In the genomic region with DNA sequence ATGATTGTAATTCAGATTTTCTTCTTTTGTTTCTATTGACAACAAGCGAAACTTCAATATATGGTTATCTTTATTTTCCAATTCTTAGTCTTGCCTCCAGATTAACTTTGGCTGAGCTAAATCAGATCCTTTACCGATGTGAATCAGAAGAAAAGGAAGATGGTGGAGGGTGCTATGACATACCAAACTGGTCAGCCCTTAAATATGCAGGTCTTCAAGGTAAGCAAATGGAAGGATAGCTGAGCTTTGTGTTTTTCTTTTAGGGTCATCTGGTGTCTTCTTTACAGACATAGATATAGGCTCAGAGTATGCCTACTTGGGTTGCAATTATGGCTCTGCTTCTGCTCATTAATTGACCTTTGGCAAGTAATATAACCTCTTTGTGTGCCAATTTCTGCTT, we compare ENCODE assay signal across 3 cellular contexts.
TF ChIP-seq lines count a peak whose summit lies in the region.

No MANE protein-coding gene starts in this region.

TF ChIP-seq in SK-N-SH, 30 proteins besides CTCF, POLR2A, EP300 and RAD21:
- no peak for TF ChIP-seq SMC3 (IDR thresholded peaks at IDR 0.05; ENCODE audit: low read depth, low read length)
- no peak for TF ChIP-seq FOXJ3 (CRISPR knock-in tag; IDR thresholded peaks at IDR 0.05)
- no peak for TF ChIP-seq RXRA (IDR thresholded peaks at IDR 0.05; ENCODE audit: borderline replicate concordance, low read depth)
- no peak for TF ChIP-seq GABPA (IDR thresholded peaks at IDR 0.05; ENCODE audit: low read depth)
- TF ChIP-seq MXI1 (IDR thresholded peaks at IDR 0.05; ENCODE audit: low read depth, low read length) = no peak
- no peak for TF ChIP-seq FOXM1 (IDR thresholded peaks at IDR 0.05; ENCODE audit: low read depth)
- TF ChIP-seq NFIC (IDR thresholded peaks at IDR 0.05; ENCODE audit: borderline replicate concordance) = no peak
- TF ChIP-seq YY1 (IDR thresholded peaks at IDR 0.05; ENCODE audit: low read depth) = no peak
- TF ChIP-seq, protein P1, sequence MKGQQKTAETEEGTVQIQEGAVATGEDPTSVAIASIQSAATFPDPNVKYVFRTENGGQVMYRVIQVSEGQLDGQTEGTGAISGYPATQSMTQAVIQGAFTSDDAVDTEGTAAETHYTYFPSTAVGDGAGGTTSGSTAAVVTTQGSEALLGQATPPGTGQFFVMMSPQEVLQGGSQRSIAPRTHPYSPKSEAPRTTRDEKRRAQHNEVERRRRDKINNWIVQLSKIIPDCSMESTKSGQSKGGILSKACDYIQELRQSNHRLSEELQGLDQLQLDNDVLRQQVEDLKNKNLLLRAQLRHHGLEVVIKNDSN (IDR thresholded peaks at IDR 0.05; ENCODE audit: borderline replicate concordance, low read depth) = no peak
- TF ChIP-seq, protein P2, sequence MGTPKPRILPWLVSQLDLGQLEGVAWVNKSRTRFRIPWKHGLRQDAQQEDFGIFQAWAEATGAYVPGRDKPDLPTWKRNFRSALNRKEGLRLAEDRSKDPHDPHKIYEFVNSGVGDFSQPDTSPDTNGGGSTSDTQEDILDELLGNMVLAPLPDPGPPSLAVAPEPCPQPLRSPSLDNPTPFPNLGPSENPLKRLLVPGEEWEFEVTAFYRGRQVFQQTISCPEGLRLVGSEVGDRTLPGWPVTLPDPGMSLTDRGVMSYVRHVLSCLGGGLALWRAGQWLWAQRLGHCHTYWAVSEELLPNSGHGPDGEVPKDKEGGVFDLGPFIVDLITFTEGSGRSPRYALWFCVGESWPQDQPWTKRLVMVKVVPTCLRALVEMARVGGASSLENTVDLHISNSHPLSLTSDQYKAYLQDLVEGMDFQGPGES (IDR thresholded peaks at IDR 0.05; ENCODE audit: low read depth, low read length) = no peak
- TF ChIP-seq FOSL2 (IDR thresholded peaks at IDR 0.05; ENCODE audit: borderline replicate concordance, low read depth) = no peak
- no peak for TF ChIP-seq MEF2A (IDR thresholded peaks at IDR 0.05; ENCODE audit: borderline replicate concordance, low read depth)
- TF ChIP-seq TEAD4 (IDR thresholded peaks at IDR 0.05; ENCODE audit: borderline replicate concordance, insufficient read depth) = no peak
- no peak for TF ChIP-seq ELF1 (IDR thresholded peaks at IDR 0.05)
- TF ChIP-seq, protein P3, sequence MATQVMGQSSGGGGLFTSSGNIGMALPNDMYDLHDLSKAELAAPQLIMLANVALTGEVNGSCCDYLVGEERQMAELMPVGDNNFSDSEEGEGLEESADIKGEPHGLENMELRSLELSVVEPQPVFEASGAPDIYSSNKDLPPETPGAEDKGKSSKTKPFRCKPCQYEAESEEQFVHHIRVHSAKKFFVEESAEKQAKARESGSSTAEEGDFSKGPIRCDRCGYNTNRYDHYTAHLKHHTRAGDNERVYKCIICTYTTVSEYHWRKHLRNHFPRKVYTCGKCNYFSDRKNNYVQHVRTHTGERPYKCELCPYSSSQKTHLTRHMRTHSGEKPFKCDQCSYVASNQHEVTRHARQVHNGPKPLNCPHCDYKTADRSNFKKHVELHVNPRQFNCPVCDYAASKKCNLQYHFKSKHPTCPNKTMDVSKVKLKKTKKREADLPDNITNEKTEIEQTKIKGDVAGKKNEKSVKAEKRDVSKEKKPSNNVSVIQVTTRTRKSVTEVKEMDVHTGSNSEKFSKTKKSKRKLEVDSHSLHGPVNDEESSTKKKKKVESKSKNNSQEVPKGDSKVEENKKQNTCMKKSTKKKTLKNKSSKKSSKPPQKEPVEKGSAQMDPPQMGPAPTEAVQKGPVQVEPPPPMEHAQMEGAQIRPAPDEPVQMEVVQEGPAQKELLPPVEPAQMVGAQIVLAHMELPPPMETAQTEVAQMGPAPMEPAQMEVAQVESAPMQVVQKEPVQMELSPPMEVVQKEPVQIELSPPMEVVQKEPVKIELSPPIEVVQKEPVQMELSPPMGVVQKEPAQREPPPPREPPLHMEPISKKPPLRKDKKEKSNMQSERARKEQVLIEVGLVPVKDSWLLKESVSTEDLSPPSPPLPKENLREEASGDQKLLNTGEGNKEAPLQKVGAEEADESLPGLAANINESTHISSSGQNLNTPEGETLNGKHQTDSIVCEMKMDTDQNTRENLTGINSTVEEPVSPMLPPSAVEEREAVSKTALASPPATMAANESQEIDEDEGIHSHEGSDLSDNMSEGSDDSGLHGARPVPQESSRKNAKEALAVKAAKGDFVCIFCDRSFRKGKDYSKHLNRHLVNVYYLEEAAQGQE (IDR thresholded peaks at IDR 0.05; ENCODE audit: low read depth, low read length) = no peak
- no peak for TF ChIP-seq SIN3A (IDR thresholded peaks at IDR 0.05; ENCODE audit: borderline replicate concordance, low read depth, low read length)

TF ChIP-seq in SK-N-SH treated with all-trans-retinoic acid at 6 μM for 48 hours, 23 proteins besides CTCF, POLR2A, EP300 and RAD21:
- no peak for TF ChIP-seq ZNF70 (CRISPR knock-in tag; IDR thresholded peaks at IDR 0.05)
- TF ChIP-seq ZFP30 (CRISPR knock-in tag; IDR thresholded peaks at IDR 0.05) = no peak
- no peak for TF ChIP-seq OSR1 (CRISPR knock-in tag; IDR thresholded peaks at IDR 0.05)
- TF ChIP-seq, protein P4, sequence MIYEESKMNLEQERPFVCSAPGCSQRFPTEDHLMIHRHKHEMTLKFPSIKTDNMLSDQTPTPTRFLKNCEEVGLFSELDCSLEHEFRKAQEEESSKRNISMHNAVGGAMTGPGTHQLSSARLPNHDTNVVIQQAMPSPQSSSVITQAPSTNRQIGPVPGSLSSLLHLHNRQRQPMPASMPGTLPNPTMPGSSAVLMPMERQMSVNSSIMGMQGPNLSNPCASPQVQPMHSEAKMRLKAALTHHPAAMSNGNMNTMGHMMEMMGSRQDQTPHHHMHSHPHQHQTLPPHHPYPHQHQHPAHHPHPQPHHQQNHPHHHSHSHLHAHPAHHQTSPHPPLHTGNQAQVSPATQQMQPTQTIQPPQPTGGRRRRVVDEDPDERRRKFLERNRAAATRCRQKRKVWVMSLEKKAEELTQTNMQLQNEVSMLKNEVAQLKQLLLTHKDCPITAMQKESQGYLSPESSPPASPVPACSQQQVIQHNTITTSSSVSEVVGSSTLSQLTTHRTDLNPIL (CRISPR knock-in tag; IDR thresholded peaks at IDR 0.05; ENCODE audit: low read depth) = no peak
- TF ChIP-seq GLIS3 (CRISPR knock-in tag; IDR thresholded peaks at IDR 0.05) = no peak
- no peak for TF ChIP-seq PPARA (CRISPR knock-in tag; IDR thresholded peaks at IDR 0.05; ENCODE audit: borderline replicate concordance)
- TF ChIP-seq, protein P5, sequence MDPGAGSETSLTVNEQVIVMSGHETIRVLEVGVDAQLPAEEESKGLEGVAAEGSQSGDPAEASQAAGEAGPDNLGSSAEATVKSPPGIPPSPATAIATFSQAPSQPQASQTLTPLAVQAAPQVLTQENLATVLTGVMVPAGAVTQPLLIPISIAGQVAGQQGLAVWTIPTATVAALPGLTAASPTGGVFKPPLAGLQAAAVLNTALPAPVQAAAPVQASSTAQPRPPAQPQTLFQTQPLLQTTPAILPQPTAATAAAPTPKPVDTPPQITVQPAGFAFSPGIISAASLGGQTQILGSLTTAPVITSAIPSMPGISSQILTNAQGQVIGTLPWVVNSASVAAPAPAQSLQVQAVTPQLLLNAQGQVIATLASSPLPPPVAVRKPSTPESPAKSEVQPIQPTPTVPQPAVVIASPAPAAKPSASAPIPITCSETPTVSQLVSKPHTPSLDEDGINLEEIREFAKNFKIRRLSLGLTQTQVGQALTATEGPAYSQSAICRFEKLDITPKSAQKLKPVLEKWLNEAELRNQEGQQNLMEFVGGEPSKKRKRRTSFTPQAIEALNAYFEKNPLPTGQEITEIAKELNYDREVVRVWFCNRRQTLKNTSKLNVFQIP (CRISPR knock-in tag; IDR thresholded peaks at IDR 0.05; ENCODE audit: borderline replicate concordance, low read depth) = no peak
- TF ChIP-seq ESRRG (CRISPR knock-in tag; IDR thresholded peaks at IDR 0.05) = no peak
- TF ChIP-seq, protein P6, sequence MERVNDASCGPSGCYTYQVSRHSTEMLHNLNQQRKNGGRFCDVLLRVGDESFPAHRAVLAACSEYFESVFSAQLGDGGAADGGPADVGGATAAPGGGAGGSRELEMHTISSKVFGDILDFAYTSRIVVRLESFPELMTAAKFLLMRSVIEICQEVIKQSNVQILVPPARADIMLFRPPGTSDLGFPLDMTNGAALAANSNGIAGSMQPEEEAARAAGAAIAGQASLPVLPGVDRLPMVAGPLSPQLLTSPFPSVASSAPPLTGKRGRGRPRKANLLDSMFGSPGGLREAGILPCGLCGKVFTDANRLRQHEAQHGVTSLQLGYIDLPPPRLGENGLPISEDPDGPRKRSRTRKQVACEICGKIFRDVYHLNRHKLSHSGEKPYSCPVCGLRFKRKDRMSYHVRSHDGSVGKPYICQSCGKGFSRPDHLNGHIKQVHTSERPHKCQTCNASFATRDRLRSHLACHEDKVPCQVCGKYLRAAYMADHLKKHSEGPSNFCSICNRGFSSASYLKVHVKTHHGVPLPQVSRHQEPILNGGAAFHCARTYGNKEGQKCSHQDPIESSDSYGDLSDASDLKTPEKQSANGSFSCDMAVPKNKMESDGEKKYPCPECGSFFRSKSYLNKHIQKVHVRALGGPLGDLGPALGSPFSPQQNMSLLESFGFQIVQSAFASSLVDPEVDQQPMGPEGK (CRISPR knock-in tag; IDR thresholded peaks at IDR 0.05; ENCODE audit: borderline replicate concordance) = no peak
- TF ChIP-seq RARB (CRISPR knock-in tag; IDR thresholded peaks at IDR 0.05) = no peak
- TF ChIP-seq ZNF565 (CRISPR knock-in tag; conservative IDR thresholded peaks at IDR 0.05; ENCODE audit: low read depth) = no peak

TF ChIP-seq in K562, 482 proteins besides CTCF, POLR2A, EP300 and RAD21:
- no peak for TF ChIP-seq JUND (IDR thresholded peaks at IDR 0.05; ENCODE audit: borderline replicate concordance, low read depth, low read length)
- TF ChIP-seq JUND (tag; IDR thresholded peaks at IDR 0.05; ENCODE audit: borderline replicate concordance, low read depth, low read length) = no peak
- TF ChIP-seq GTF2F1 (IDR thresholded peaks at IDR 0.05; ENCODE audit: low read depth, low read length) = no peak
- no peak for TF ChIP-seq HDAC3 (IDR thresholded peaks at IDR 0.05; ENCODE audit: borderline replicate concordance, partially characterized antibody)
- TF ChIP-seq, protein P7, sequence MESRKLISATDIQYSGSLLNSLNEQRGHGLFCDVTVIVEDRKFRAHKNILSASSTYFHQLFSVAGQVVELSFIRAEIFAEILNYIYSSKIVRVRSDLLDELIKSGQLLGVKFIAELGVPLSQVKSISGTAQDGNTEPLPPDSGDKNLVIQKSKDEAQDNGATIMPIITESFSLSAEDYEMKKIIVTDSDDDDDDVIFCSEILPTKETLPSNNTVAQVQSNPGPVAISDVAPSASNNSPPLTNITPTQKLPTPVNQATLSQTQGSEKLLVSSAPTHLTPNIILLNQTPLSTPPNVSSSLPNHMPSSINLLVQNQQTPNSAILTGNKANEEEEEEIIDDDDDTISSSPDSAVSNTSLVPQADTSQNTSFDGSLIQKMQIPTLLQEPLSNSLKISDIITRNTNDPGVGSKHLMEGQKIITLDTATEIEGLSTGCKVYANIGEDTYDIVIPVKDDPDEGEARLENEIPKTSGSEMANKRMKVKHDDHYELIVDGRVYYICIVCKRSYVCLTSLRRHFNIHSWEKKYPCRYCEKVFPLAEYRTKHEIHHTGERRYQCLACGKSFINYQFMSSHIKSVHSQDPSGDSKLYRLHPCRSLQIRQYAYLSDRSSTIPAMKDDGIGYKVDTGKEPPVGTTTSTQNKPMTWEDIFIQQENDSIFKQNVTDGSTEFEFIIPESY (CRISPR knock-in tag; IDR thresholded peaks at IDR 0.05) = no peak
- no peak for TF ChIP-seq ZEB2 (IDR thresholded peaks at IDR 0.05)
- TF ChIP-seq ZNF436 (CRISPR knock-in tag; IDR thresholded peaks at IDR 0.05) = no peak
- no peak for TF ChIP-seq PHF21A (IDR thresholded peaks at IDR 0.05; ENCODE audit: borderline replicate concordance, low read depth)
- TF ChIP-seq PCBP1 (IDR thresholded peaks at IDR 0.05; ENCODE audit: low read depth, low read length, poor library complexity, severe bottlenecking) = no peak
- no peak for TF ChIP-seq ZNF23 (CRISPR knock-in tag; IDR thresholded peaks at IDR 0.05)
- TF ChIP-seq ZNF830 (CRISPR knock-in tag; IDR thresholded peaks at IDR 0.05) = no peak
- TF ChIP-seq MTA1 (IDR thresholded peaks at IDR 0.05; ENCODE audit: borderline replicate concordance) = no peak
- TF ChIP-seq, protein P8, sequence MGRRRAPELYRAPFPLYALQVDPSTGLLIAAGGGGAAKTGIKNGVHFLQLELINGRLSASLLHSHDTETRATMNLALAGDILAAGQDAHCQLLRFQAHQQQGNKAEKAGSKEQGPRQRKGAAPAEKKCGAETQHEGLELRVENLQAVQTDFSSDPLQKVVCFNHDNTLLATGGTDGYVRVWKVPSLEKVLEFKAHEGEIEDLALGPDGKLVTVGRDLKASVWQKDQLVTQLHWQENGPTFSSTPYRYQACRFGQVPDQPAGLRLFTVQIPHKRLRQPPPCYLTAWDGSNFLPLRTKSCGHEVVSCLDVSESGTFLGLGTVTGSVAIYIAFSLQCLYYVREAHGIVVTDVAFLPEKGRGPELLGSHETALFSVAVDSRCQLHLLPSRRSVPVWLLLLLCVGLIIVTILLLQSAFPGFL (CRISPR knock-in tag; IDR thresholded peaks at IDR 0.05) = no peak
- TF ChIP-seq NFATC3 (IDR thresholded peaks at IDR 0.05) = no peak
- TF ChIP-seq, protein P9, sequence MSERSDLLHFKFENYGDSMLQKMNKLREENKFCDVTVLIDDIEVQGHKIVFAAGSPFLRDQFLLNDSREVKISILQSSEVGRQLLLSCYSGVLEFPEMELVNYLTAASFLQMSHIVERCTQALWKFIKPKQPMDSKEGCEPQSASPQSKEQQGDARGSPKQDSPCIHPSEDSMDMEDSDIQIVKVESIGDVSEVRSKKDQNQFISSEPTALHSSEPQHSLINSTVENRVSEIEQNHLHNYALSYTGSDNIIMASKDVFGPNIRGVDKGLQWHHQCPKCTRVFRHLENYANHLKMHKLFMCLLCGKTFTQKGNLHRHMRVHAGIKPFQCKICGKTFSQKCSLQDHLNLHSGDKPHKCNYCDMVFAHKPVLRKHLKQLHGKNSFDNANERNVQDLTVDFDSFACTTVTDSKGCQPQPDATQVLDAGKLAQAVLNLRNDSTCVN (CRISPR knock-in tag; IDR thresholded peaks at IDR 0.05) = no peak
- TF ChIP-seq, protein P10, sequence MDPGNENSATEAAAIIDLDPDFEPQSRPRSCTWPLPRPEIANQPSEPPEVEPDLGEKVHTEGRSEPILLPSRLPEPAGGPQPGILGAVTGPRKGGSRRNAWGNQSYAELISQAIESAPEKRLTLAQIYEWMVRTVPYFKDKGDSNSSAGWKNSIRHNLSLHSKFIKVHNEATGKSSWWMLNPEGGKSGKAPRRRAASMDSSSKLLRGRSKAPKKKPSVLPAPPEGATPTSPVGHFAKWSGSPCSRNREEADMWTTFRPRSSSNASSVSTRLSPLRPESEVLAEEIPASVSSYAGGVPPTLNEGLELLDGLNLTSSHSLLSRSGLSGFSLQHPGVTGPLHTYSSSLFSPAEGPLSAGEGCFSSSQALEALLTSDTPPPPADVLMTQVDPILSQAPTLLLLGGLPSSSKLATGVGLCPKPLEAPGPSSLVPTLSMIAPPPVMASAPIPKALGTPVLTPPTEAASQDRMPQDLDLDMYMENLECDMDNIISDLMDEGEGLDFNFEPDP (CRISPR knock-in tag; IDR thresholded peaks at IDR 0.05) = no peak
- TF ChIP-seq, protein P11, sequence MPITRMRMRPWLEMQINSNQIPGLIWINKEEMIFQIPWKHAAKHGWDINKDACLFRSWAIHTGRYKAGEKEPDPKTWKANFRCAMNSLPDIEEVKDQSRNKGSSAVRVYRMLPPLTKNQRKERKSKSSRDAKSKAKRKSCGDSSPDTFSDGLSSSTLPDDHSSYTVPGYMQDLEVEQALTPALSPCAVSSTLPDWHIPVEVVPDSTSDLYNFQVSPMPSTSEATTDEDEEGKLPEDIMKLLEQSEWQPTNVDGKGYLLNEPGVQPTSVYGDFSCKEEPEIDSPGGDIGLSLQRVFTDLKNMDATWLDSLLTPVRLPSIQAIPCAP (CRISPR knock-in tag; IDR thresholded peaks at IDR 0.05; ENCODE audit: borderline replicate concordance) = no peak
- TF ChIP-seq ETV6 (IDR thresholded peaks at IDR 0.05; ENCODE audit: borderline replicate concordance in 1 of 2, low read depth in 2 of 2, low read length in 1 of 2) = no peak
- no peak for TF ChIP-seq ETV6 (CRISPR knock-in tag; IDR thresholded peaks at IDR 0.05; ENCODE audit: borderline replicate concordance)
- TF ChIP-seq YY1 (IDR thresholded peaks at IDR 0.05; ENCODE audit: borderline replicate concordance in 1 of 3, control insufficient read depth in 1 of 3, extremely low read depth in 1 of 3, insufficient read depth in 3 of 3, insufficient read length in 1 of 3, insufficient replicate concordance in 2 of 3, low read depth in 1 of 3, low read length in 2 of 3) = no peak
- TF ChIP-seq ADNP (tag; IDR thresholded peaks at IDR 0.05) = no peak
- no peak for TF ChIP-seq U2AF2 (optimal IDR thresholded peaks at IDR 0.05; ENCODE audit: low read depth, low read length)
